ENCODE assay signal across 20 cellular contexts in genomic region chr2:11367170-11367569, GRCh38.
"Had no signal": no experiment of that assay in that cellular context is flagged by ENCODE, and none has a peak within 500 bp of the region (broad histone marks: within the 10 kb centered on the region; RNA-seq: fewer than 3 reads in every experiment).

No MANE protein-coding gene starts in this region.

- H3K4me3 Mint-ChIP-seq: activated CD4-positive, alpha-beta T cell treated with anti-CD3 and anti-CD28 coated beads, Interleukin-2, amount 10 ng/mL, durations not matched to agents 7 days and 5 days; activated CD8-positive, alpha-beta memory T cell treated with anti-CD3 and anti-CD28 coated beads, Interleukin-2, amount 10 ng/mL, durations not matched to agents 7 days and 5 days; activated CD8-positive, alpha-beta T cell treated with anti-CD3 and anti-CD28 coated beads for 36 hours; activated naive CD8-positive, alpha-beta T cell; dendritic cell treated with granulocyte-macrophage colony-stimulating factor and Interleukin-4, amounts not matched to agents 40 ng/mL and 50 ng/mL, for 4 days; natural killer cell; stimulated activated naive B cell treated with anti-CD40 and anti-IgM and Interleukin-4, amounts not matched to agents 10 μg/mL and 1 μg/mL and 100 μg/mL, for 72 hours; T-cell; T-helper 2 cell treated with Interferon-gamma antibody and Interleukin-4, amounts not matched to agents 5 μg/mL and 100 μg/mL, for 36 hours had no signal

- H3K9me3 ChIP-seq: neutrophil, upper lobe of right lung had no signal

- ATAC-seq: activated CD4-positive, CD25-positive, alpha-beta regulatory T cell treated with anti-CD3 and anti-CD28 coated beads, Interleukin-2, amount 50 U/mL, for 24 hours; activated CD8-positive, alpha-beta memory T cell treated with anti-CD3 and anti-CD28 coated beads, Interleukin-2, amount 10 ng/mL, durations not matched to agents 7 days and 5 days; activated CD8-positive, alpha-beta T cell treated with anti-CD3 and anti-CD28 coated beads for 36 hours; foreskin keratinocyte; natural killer cell; stimulated activated naive B cell treated with anti-CD40 and anti-IgM and Interleukin-4, amounts not matched to agents 10 μg/mL and 1 μg/mL and 100 μg/mL, for 72 hours; T-cell; upper lobe of right lung had no signal

- DNase-seq: activated CD4-positive, alpha-beta T cell treated with anti-CD3 and anti-CD28 coated beads, Interleukin-2, amount 10 ng/mL, durations not matched to agents 7 days and 5 days; activated CD8-positive, alpha-beta memory T cell treated with anti-CD3 and anti-CD28 coated beads, Interleukin-2, amount 10 ng/mL, durations not matched to agents 7 days and 5 days; activated CD8-positive, alpha-beta T cell treated with anti-CD3 and anti-CD28 coated beads for 36 hours; effector CD4-positive, alpha-beta T cell; erythroblast; foreskin keratinocyte; left ventricle myocardium superior; natural killer cell; small intestine; stimulated activated CD4-positive, alpha-beta T cell treated with anti-CD3 and anti-CD28 coated beads, Interleukin-15, amount 100 ng/mL, for 24 hours; stimulated activated naive B cell treated with anti-CD40 and anti-IgM and Interleukin-4, amounts not matched to agents 10 μg/mL and 1 μg/mL and 100 μg/mL, for 72 hours; T-cell; upper lobe of right lung had no signal

- H3K27me3 ChIP-seq: foreskin keratinocyte, neutrophil, upper lobe of right lung had no signal

- H3K36me3 ChIP-seq: neutrophil, upper lobe of right lung had no signal

- H3K27ac Mint-ChIP-seq: activated CD4-positive, alpha-beta T cell treated with anti-CD3 and anti-CD28 coated beads, Interleukin-2, amount 10 ng/mL, durations not matched to agents 7 days and 5 days; activated CD8-positive, alpha-beta memory T cell treated with anti-CD3 and anti-CD28 coated beads, Interleukin-2, amount 10 ng/mL, durations not matched to agents 7 days and 5 days; activated CD8-positive, alpha-beta T cell treated with anti-CD3 and anti-CD28 coated beads for 36 hours; activated naive CD8-positive, alpha-beta T cell; dendritic cell treated with granulocyte-macrophage colony-stimulating factor and Interleukin-4, amounts not matched to agents 40 ng/mL and 50 ng/mL, for 4 days; natural killer cell; stimulated activated naive B cell treated with anti-CD40 and anti-IgM and Interleukin-4, amounts not matched to agents 10 μg/mL and 1 μg/mL and 100 μg/mL, for 72 hours; T-cell; T-helper 2 cell treated with Interferon-gamma antibody and Interleukin-4, amounts not matched to agents 5 μg/mL and 100 μg/mL, for 36 hours had no signal

- H3K9me3 Mint-ChIP-seq: activated CD4-positive, alpha-beta T cell treated with anti-CD3 and anti-CD28 coated beads, Interleukin-2, amount 10 ng/mL, durations not matched to agents 7 days and 5 days; activated CD8-positive, alpha-beta T cell treated with anti-CD3 and anti-CD28 coated beads for 36 hours; dendritic cell treated with granulocyte-macrophage colony-stimulating factor and Interleukin-4, amounts not matched to agents 40 ng/mL and 50 ng/mL, for 4 days; natural killer cell; stimulated activated naive B cell treated with anti-CD40 and anti-IgM and Interleukin-4, amounts not matched to agents 10 μg/mL and 1 μg/mL and 100 μg/mL, for 72 hours; T-cell; T-helper 2 cell treated with Interferon-gamma antibody and Interleukin-4, amounts not matched to agents 5 μg/mL and 100 μg/mL, for 36 hours had no signal

- H3K9ac ChIP-seq: parathyroid adenoma had no signal

- H3K27ac ChIP-seq: foreskin keratinocyte, neutrophil, VCaP had no signal

- H3K4me1 Mint-ChIP-seq: activated CD4-positive, alpha-beta T cell treated with anti-CD3 and anti-CD28 coated beads, Interleukin-2, amount 10 ng/mL, durations not matched to agents 7 days and 5 days; activated CD8-positive, alpha-beta memory T cell treated with anti-CD3 and anti-CD28 coated beads, Interleukin-2, amount 10 ng/mL, durations not matched to agents 7 days and 5 days; natural killer cell; stimulated activated naive B cell treated with anti-CD40 and anti-IgM and Interleukin-4, amounts not matched to agents 10 μg/mL and 1 μg/mL and 100 μg/mL, for 72 hours; T-cell had no signal

- H3K27me3 Mint-ChIP-seq: activated CD8-positive, alpha-beta T cell treated with anti-CD3 and anti-CD28 coated beads for 36 hours; dendritic cell treated with granulocyte-macrophage colony-stimulating factor and Interleukin-4, amounts not matched to agents 40 ng/mL and 50 ng/mL, for 4 days had no signal

- H3K79me2 ChIP-seq: parathyroid adenoma had no signal

- H3K36me3 Mint-ChIP-seq: activated CD8-positive, alpha-beta memory T cell treated with anti-CD3 and anti-CD28 coated beads, Interleukin-2, amount 10 ng/mL, durations not matched to agents 7 days and 5 days; activated naive CD8-positive, alpha-beta T cell; natural killer cell; stimulated activated naive B cell treated with anti-CD40 and anti-IgM and Interleukin-4, amounts not matched to agents 10 μg/mL and 1 μg/mL and 100 μg/mL, for 72 hours; T-cell had no signal
